8 cellular contexts compared by ENCODE assay signal in the genomic region with DNA sequence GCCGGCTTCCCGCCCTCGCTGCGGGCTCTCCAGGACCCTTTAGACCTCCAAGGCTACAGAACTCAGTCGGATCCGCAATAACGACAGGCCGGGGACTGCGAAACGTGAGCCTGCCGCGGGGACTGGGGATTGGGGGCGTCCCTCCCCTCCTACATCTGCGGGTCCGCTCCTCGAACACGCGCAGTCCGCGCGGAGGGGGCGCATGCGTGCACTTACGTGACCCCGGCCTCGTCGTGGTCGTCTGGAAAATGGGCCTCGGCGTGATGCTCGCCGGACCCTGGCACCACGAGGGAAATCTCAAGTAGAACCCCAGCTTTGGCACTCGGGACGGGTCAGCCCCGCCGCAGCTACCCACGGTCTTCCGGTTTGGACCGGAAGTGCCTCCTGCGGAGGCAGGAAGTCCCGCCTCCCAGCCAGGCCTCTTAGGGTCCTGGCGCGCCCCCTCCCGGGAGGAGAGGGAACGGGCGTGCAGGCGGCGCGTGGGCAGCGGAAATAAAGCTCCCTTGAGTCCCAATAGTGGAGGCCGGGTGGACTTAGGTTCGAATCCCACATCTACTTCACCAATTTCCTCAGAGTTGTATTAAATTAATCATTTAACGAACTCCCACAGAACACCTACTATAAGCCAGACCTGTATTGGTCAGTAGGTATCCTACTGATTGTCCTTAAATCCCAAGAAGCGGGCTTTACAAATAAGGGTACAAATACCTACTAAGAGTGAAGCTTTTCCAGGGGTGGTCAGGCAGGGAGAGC. TPM values are rescaled to one million over a fixed set of nuclear protein-coding genes. Genes with fewer than 3 reads are reported as not detected.
DNase-seq lines count a peak whose midpoint lies in the region; ATAC-seq and TF ChIP-seq lines count a peak whose summit lies in the region.

TSS of gene TAF1C (minus strand) at position 373 of the 753 bp plus-strand sequence. CDS start 2,069 bp downstream, outside the sequence.

- TF ChIP-seq POLR2A in Peyer's patch (IDR thresholded peaks at IDR 0.05): peak; percentile 23 to 37
- TF ChIP-seq POLR2A in esophagus muscularis mucosa (IDR thresholded peaks at IDR 0.05; ENCODE audit: low read depth): no peak

- peak; percentile 92 for ATAC-seq in GM21717 (IDR thresholded peaks at IDR 0.05; ENCODE audit: unreplicated experiment)

- H3K4me3 ChIP-seq in Peyer's patch (peak within 1 kb of the TSS; percentile 82 to 98 (median 92)), esophagus muscularis mucosa (peak within 1 kb of the TSS; percentile 79 to 88 (median 84))

- TF ChIP-seq CTCF in Peyer's patch (IDR thresholded peaks at IDR 0.05) (peak; percentile 88 to 97 (median 95)), esophagus muscularis mucosa (IDR thresholded peaks at IDR 0.05) (peak; percentile 99)

- H3K27me3 ChIP-seq in Peyer's patch: no peaks in the 10 kb centered on the region
- no peaks in the 10 kb centered on the region for H3K27me3 ChIP-seq in esophagus muscularis mucosa

- peaks cover 0 to 18% (median 7%) of the 10 kb centered on the region in 4 donors for H3K4me1 ChIP-seq in Peyer's patch
- peaks cover 15 to 38% (median 38%) of the 10 kb centered on the region in 4 donors for H3K4me1 ChIP-seq in esophagus muscularis mucosa

- H3K9me3 ChIP-seq in Peyer's patch (no peaks in the 10 kb centered on the region), esophagus muscularis mucosa (no peaks in the 10 kb centered on the region)

- H3K27ac ChIP-seq in Peyer's patch: peak within 1 kb of the TSS; percentile 73 to 79 (median 76)
- peak within 1 kb of the TSS; percentile 73 to 80 (median 78) for H3K27ac ChIP-seq in esophagus muscularis mucosa (replicated peaks in 1 of 4)

- DNase-seq in DMS79 (lab: John Stamatoyannopoulos, UW) (peak; percentile 53), KG1 (lab: John Stamatoyannopoulos, UW) (peak; percentile 93), Peyer's patch (peak; percentile 93 to 97 (median 94)), esophagus muscularis mucosa (ENCODE audit: extremely low spot score) (peak; percentile 97), myocyte (ENCODE audit: low read depth) (peak; percentile 96)
- peak; percentile 96 for DNase-seq in activated T-cell treated with anti-CD3 and anti-CD28 coated beads, Interleukin-2, amount 50 U/mL, for 48 hours
- peak; percentile 80 to 84 for DNase-seq in stimulated activated CD8-positive, alpha-beta memory T cell treated with anti-CD3 and anti-CD28 coated beads, Interleukin-7, amount 100 ng/mL, for 48 hours (ENCODE audit: extremely low read depth in 1 of 2, low read depth in 1 of 2)

- peaks cover 0 to 26% (median 0%) of the 10 kb centered on the region in 3 donors for H3K36me3 ChIP-seq in Peyer's patch
- peaks cover 0 to 32% (median 29%) of the 10 kb centered on the region in 4 donors for H3K36me3 ChIP-seq in esophagus muscularis mucosa

- WGBS in esophagus muscularis mucosa: 4% methylated on average over 21 of the region's 55 CpGs

- no peak for TF ChIP-seq EP300 in esophagus muscularis mucosa (IDR thresholded peaks at IDR 0.05)

- intact Hi-C loops in esophagus muscularis mucosa (cut with DNase I): loop anchor here (10.0 kb wide), 2 partner anchors 72 to 232 kb away; partner anchors contain the start of genes MBTPS1 and OSGIN1

RNA-seq across cellular contexts. Expression of gene TAF1C, which starts in this region (rescaled TPM):
- total RNA-seq in Peyer's patch (100 to 1,000 TPM in 2 of 4 donors, 10 to 100 TPM in 2; 61.3 to 169 (median 97.0) TPM), esophagus muscularis mucosa (10 to 100 TPM; 15.6 to 39.6 (median 21.8) TPM), myocyte (17.5 and 23.6 TPM in 2 replicates)
- polyA plus RNA-seq in myocyte (2012): 18.8 TPM

Comparison
In these comparisons a context has a peak if more than half of its experiments do, and no peak if none do; other contexts are left out.
1. Peak in every context shown above with its lines: DNase-seq, ATAC-seq, H3K4me3 ChIP-seq and H3K27ac ChIP-seq.